In genomic region chr17:47257651-47258339, GRCh38 we compare ENCODE assay signal across 10 cellular contexts. TPM values are rescaled to one million over a fixed set of nuclear protein-coding genes. Genes with fewer than 3 reads are reported as not detected.
DNase-seq lines count a peak whose midpoint lies in the region; ATAC-seq and TF ChIP-seq lines count a peak whose summit lies in the region.
"Had no signal": no experiment of that assay in that cellular context is flagged by ENCODE, and none has a peak within 500 bp of the region (broad histone marks: within the 10 kb centered on the region; RNA-seq: fewer than 3 reads in every experiment).

No MANE protein-coding gene starts in this region.

- CTCF ChIA-PET in OCI-LY7 (lab: Charles Lee; ENCODE audit: unreplicated experiment), result no interaction called here

- no peaks in the 10 kb centered on the region for H4K20me1 ChIP-seq in OCI-LY7 (ENCODE audit: insufficient read depth, low read length)

- H3K27me3 ChIP-seq in kidney epithelial cell (ENCODE audit: control insufficient read depth, insufficient read depth, low read length), result no peaks in the 10 kb centered on the region

- no peak overlapping the region for H3K4me2 ChIP-seq in OCI-LY7 (ENCODE audit: low read length)

- peak overlapping the region; percentile 97 for H3K4me3 ChIP-seq in kidney epithelial cell (ENCODE audit: low read depth, low read length)
- no peak overlapping the region for H3K4me3 ChIP-seq in OCI-LY7 (ENCODE audit: low read depth, low read length, poor library complexity, severe bottlenecking)
- H3K4me3 ChIP-seq in mucosa of descending colon, result no peak overlapping the region

- TF ChIP-seq CTCF in kidney epithelial cell (IDR thresholded peaks at IDR 0.05; ENCODE audit: insufficient read depth, low read length, poor library complexity, severe bottlenecking), result no peak
- TF ChIP-seq CTCF in OCI-LY7 (conservative IDR thresholded peaks at IDR 0.05; ENCODE audit: low read length), result no peak
- no peak for TF ChIP-seq CTCF in mucosa of descending colon (IDR thresholded peaks at IDR 0.05)

- BruUV-seq in OCI-LY7 (replicated peaks; lab: Mats Ljungman, UMichigan), result no TSS peak

- no peak overlapping the region for H3K27ac ChIP-seq in OCI-LY7 (ENCODE audit: low read depth, low read length, poor library complexity, severe bottlenecking)

- H3K9me2 ChIP-seq in OCI-LY7 (ENCODE audit: insufficient read depth, low read length), result no peaks in the 10 kb centered on the region

- no peak for ATAC-seq in GM19328 (IDR thresholded peaks at IDR 0.05; ENCODE audit: unreplicated experiment)
- no peak for ATAC-seq in mucosa of descending colon
- ATAC-seq: left ventricle myocardium superior had no signal

- H3K9me3 ChIP-seq in OCI-LY7 (ENCODE audit: low read length), result no peaks in the 10 kb centered on the region
- no peaks in the 10 kb centered on the region for H3K9me3 ChIP-seq in mucosa of descending colon
- H3K9me3 ChIP-seq: BE2C had no signal

- POLR2A ChIA-PET in OCI-LY7 (lab: Charles Lee), result interaction anchor here (0.6 kb wide), 1 partner anchor 226 kb away, joined by 3 read pairs; no protein-coding TSS in a partner anchor

- intact Hi-C loops in OCI-LY7 (cut with micrococcal nuclease; ENCODE audit: unreplicated experiment), result no loop called here
- intact Hi-C loops in mucosa of descending colon (cut with DNase I, micrococcal nuclease), result no loop called here

- DNase-seq in ACHN, result peak; percentile 96
- peak; percentile 96 for DNase-seq in HT1080 (ENCODE audit: low read depth)
- DNase-seq in amniotic epithelial cell (ENCODE audit: low read depth), result peak; percentile 95
- peak; percentile 88 for DNase-seq in kidney epithelial cell (ENCODE audit: low read depth)
- DNase-seq in OCI-LY7 (ENCODE audit: low spot score), result no peak
- DNase-seq in cerebellum (ENCODE audit: low spot score), result no peak
- DNase-seq in mucosa of descending colon, result no peak
- DNase-seq: BE2C, left ventricle myocardium superior had no signal

- no peaks in the 10 kb centered on the region for H3K79me2 ChIP-seq in OCI-LY7 (ENCODE audit: insufficient read depth, low read depth, low read length)

- peaks cover 5% of the 10 kb centered on the region for H3K36me3 ChIP-seq in kidney epithelial cell (ENCODE audit: control insufficient read depth, insufficient read depth, low read length)
- no peaks in the 10 kb centered on the region for H3K36me3 ChIP-seq in OCI-LY7 (ENCODE audit: insufficient read depth, low read length)
- no peaks in the 10 kb centered on the region for H3K36me3 ChIP-seq in mucosa of descending colon (ENCODE audit: low read depth)
- H3K36me3 ChIP-seq: BE2C had no signal

- H3K4me1 ChIP-seq in OCI-LY7 (ENCODE audit: insufficient read depth, low read length, poor library complexity, severe bottlenecking) (peaks cover 9% of the 10 kb centered on the region), mucosa of descending colon (ENCODE audit: low read depth) (peaks cover 11% of the 10 kb centered on the region)

- in situ Hi-C loops in ACHN (cut with HindIII; ENCODE audit: low pct_ligation_motif_present, low pct_unique_long_range_greater_than_20kb, low sequenced_read_pairs), result no loop called here

- H2AFZ ChIP-seq in OCI-LY7 (ENCODE audit: low read length), result no peak overlapping the region

RNA-seq across cellular contexts. Expression of gene ITGB3, which starts 4.2 kb away (rescaled TPM):
- 1.7 and 1.9 TPM in 2 replicates for total RNA-seq in HT1080 (2014; rRNA removed; shearing (Covaris generic))
- 6.0 and 8.2 TPM in 2 replicates for polyA plus RNA-seq in HT1080 (2015; cell fraction: cytosol; rRNA removed)
- polyA plus RNA-seq in HT1080 (2015; cell fraction: nucleus; rRNA removed), result 12.2 and 13.2 TPM in 2 replicates
- total RNA-seq in kidney epithelial cell, result 174 and 183 TPM in 2 replicates
- not detected in 2 replicates for total RNA-seq in OCI-LY7 (2014; rRNA removed; shearing (Covaris generic))
- 0.17 TPM in 1 of 2 replicates, not detected in the other for total RNA-seq in OCI-LY7 (2022)
- total RNA-seq in cerebellum, result 1.6 TPM
- total RNA-seq in mucosa of descending colon, result 10 to 100 TPM in 1 of 3 donors, 1 to 10 TPM in 2; 3.9 to 58.4 (median 6.8) TPM

RNA-seq across cellular contexts. Expression of gene MYL4, which starts 48.6 kb away (rescaled TPM):
- not detected in 2 replicates for total RNA-seq in HT1080 (2014; rRNA removed; shearing (Covaris generic))
- 0.15 TPM in 1 of 2 replicates, not detected in the other for polyA plus RNA-seq in HT1080 (2015; cell fraction: cytosol; rRNA removed)
- 0.59 TPM in 1 of 2 replicates, not detected in the other for polyA plus RNA-seq in HT1080 (2015; cell fraction: nucleus; rRNA removed)
- total RNA-seq in kidney epithelial cell (not detected in 2 replicates), OCI-LY7 (2022) (0.67 and 1.3 TPM in 2 replicates), cerebellum (1.1 TPM), mucosa of descending colon (1 to 10 TPM in 1 of 3 donors, under 1 TPM in 1, not detected in 1; 0.49 to 1.4 TPM)
- total RNA-seq in OCI-LY7 (2014; rRNA removed; shearing (Covaris generic)), result 0.39 and 2.1 TPM in 2 replicates

Comparison
In these comparisons a context has a peak if more than half of its experiments do, and no peak if none do; other contexts are left out.
1. DNase-seq: peak in ACHN (single experiment), HT1080 (single experiment), amniotic epithelial cell (single experiment) and kidney epithelial cell (single experiment); none in OCI-LY7 (single experiment), cerebellum (single experiment) and mucosa of descending colon (0 of 3).